In genomic region chr7:75663302-75663907, GRCh38 we compare ENCODE assay signal across 13 cellular contexts.
A peak's percentile ranks its signal among the peaks of the same experiment; 100 is the strongest.
DNase-seq lines count a peak whose midpoint lies in the region; ATAC-seq and TF ChIP-seq lines count a peak whose summit lies in the region.
"Had no signal": no experiment of that assay in that cellular context is flagged by ENCODE, and none has a peak within 500 bp of the region (broad histone marks: within the 10 kb centered on the region; RNA-seq: fewer than 3 reads in every experiment).

No MANE protein-coding gene starts in this region.

- no peaks in the 10 kb centered on the region for H3K36me3 ChIP-seq in endodermal cell (ENCODE audit: control insufficient read depth, insufficient read depth, low read length)
- H3K36me3 ChIP-seq in naive thymus-derived CD4-positive, alpha-beta T cell (ENCODE audit: control insufficient read depth in 2 of 3, insufficient read depth in 3 of 3, low read length in 3 of 3): no peaks in the 10 kb centered on the region

- WGBS in endodermal cell (ENCODE audit: insufficient coverage in 1 of 2, insufficient read length in 1 of 2), 2 experiments: 85 to 89% methylated on average over 7 to 8 of the region's 8 CpGs

- no peak overlapping the region for H3K9ac ChIP-seq in endodermal cell (ENCODE audit: extremely low read depth, low read length, poor library complexity, severe bottlenecking)

- peak overlapping the region; percentile 14 for H3K4me3 Mint-ChIP-seq in glutamatergic neuron (ENCODE audit: unreplicated experiment)
- no peak overlapping the region for H3K4me3 Mint-ChIP-seq in endodermal cell
- H3K4me3 Mint-ChIP-seq in naive thymus-derived CD4-positive, alpha-beta T cell: no peak overlapping the region
- H3K4me3 Mint-ChIP-seq: natural killer cell had no signal

- H3K9me3 ChIP-seq in endodermal cell (ENCODE audit: control insufficient read depth, low read length): no peaks in the 10 kb centered on the region
- H3K9me3 ChIP-seq in naive thymus-derived CD4-positive, alpha-beta T cell (ENCODE audit: control insufficient read depth in 2 of 3, low read length in 3 of 3): no peaks in the 10 kb centered on the region

- no peak overlapping the region for H3K4me3 ChIP-seq in endodermal cell (ENCODE audit: low read length)
- no peak overlapping the region for H3K4me3 ChIP-seq in naive thymus-derived CD4-positive, alpha-beta T cell (ENCODE audit: low read length)
- H3K4me3 ChIP-seq: SK-N-MC had no signal

- CTCF ChIA-PET in naive thymus-derived CD4-positive, alpha-beta T cell (lab: Charles Lee): no interaction called here

- H3K27ac Mint-ChIP-seq in glutamatergic neuron (ENCODE audit: unreplicated experiment) (peak overlapping the region; percentile 89), endodermal cell (no peak overlapping the region)
- peak overlapping the region in 1 of 9 donors; percentile 31 for H3K27ac Mint-ChIP-seq in naive thymus-derived CD4-positive, alpha-beta T cell
- H3K27ac Mint-ChIP-seq: natural killer cell had no signal

- H3K4me1 ChIP-seq in endodermal cell (ENCODE audit: control insufficient read depth, insufficient read depth, low read length): no peaks in the 10 kb centered on the region
- no peaks in the 10 kb centered on the region for H3K4me1 ChIP-seq in naive thymus-derived CD4-positive, alpha-beta T cell (ENCODE audit: control insufficient read depth in 2 of 2, insufficient read depth in 2 of 2, low read length in 2 of 2)

- intact Hi-C loops in naive thymus-derived CD4-positive, alpha-beta T cell (cut with micrococcal nuclease): no loop called here

- H3K27me3 Mint-ChIP-seq in glutamatergic neuron (ENCODE audit: unreplicated experiment): peaks cover 2% of the 10 kb centered on the region
- H3K27me3 Mint-ChIP-seq in endodermal cell (ENCODE audit: insufficient read depth): no peaks in the 10 kb centered on the region
- no peaks in the 10 kb centered on the region for H3K27me3 Mint-ChIP-seq in naive thymus-derived CD4-positive, alpha-beta T cell

- TF ChIP-seq CTCF in glutamatergic neuron (IDR thresholded peaks at IDR 0.05; ENCODE audit: partially characterized antibody, unreplicated experiment) (no peak), endodermal cell (conservative IDR thresholded peaks at IDR 0.05) (no peak)

- no peaks in the 10 kb centered on the region for H3K27me3 ChIP-seq in endodermal cell (ENCODE audit: control insufficient read depth, insufficient read depth, low read length, poor library complexity, severe bottlenecking)
- no peaks in the 10 kb centered on the region for H3K27me3 ChIP-seq in naive thymus-derived CD4-positive, alpha-beta T cell (ENCODE audit: control insufficient read depth in 2 of 2, insufficient read depth in 2 of 2, low read length in 2 of 2)

- no peak overlapping the region for H3K27ac ChIP-seq in endodermal cell (ENCODE audit: low read depth, low read length)
- no peak overlapping the region for H3K27ac ChIP-seq in naive thymus-derived CD4-positive, alpha-beta T cell (ENCODE audit: low read depth, low read length)
- H3K27ac ChIP-seq: SK-N-MC had no signal

- H3K36me3 Mint-ChIP-seq in glutamatergic neuron (ENCODE audit: unreplicated experiment) (no peaks in the 10 kb centered on the region), endodermal cell (ENCODE audit: low read depth) (no peaks in the 10 kb centered on the region)
- no peaks in the 10 kb centered on the region for H3K36me3 Mint-ChIP-seq in naive thymus-derived CD4-positive, alpha-beta T cell
- H3K36me3 Mint-ChIP-seq: natural killer cell had no signal

- DNase-seq in glutamatergic neuron (peak; percentile 36), NK-92 (lab: John Stamatoyannopoulos, UW; ENCODE audit: unreplicated experiment) (no peak), NCI-H2081 treated with DMSO at 0.1 percent for 48 hours (lab: John Stamatoyannopoulos, UW) (no peak), endodermal cell (no peak)
- no peak for DNase-seq in naive thymus-derived CD4-positive, alpha-beta T cell
- DNase-seq: activated T-cell treated with anti-CD3 and anti-CD28 coated beads for 4 hours, hippocampal formation, natural killer cell, NCI-H1436 treated with DMSO at 0.1 percent for 48 hours had no signal

- POLR2A ChIA-PET in naive thymus-derived CD4-positive, alpha-beta T cell (lab: Charles Lee): no interaction called here

- H3K9me3 Mint-ChIP-seq in glutamatergic neuron (ENCODE audit: unreplicated experiment) (peaks cover 3% of the 10 kb centered on the region), endodermal cell (no peaks in the 10 kb centered on the region)
- H3K9me3 Mint-ChIP-seq in naive thymus-derived CD4-positive, alpha-beta T cell: peaks cover 0 to 3% (median 0%) of the 10 kb centered on the region in 11 donors
- H3K9me3 Mint-ChIP-seq: natural killer cell had no signal

- ATAC-seq in GM18508 (IDR thresholded peaks at IDR 0.05; ENCODE audit: insufficient read depth, unreplicated experiment) (peak; percentile 22), GM21619 (IDR thresholded peaks at IDR 0.05; ENCODE audit: unreplicated experiment) (peak; percentile 40), HG03378 (IDR thresholded peaks at IDR 0.05; ENCODE audit: unreplicated experiment) (peak; percentile 39)
- no peak for ATAC-seq in naive thymus-derived CD4-positive, alpha-beta T cell

- peaks cover 8% of the 10 kb centered on the region for H3K4me1 Mint-ChIP-seq in glutamatergic neuron (ENCODE audit: low read depth, unreplicated experiment)
- peaks cover 7% of the 10 kb centered on the region for H3K4me1 Mint-ChIP-seq in endodermal cell
- peaks cover 0 to 3% (median 0%) of the 10 kb centered on the region in 7 donors for H3K4me1 Mint-ChIP-seq in naive thymus-derived CD4-positive, alpha-beta T cell
- H3K4me1 Mint-ChIP-seq: natural killer cell had no signal
